In the genomic region with DNA sequence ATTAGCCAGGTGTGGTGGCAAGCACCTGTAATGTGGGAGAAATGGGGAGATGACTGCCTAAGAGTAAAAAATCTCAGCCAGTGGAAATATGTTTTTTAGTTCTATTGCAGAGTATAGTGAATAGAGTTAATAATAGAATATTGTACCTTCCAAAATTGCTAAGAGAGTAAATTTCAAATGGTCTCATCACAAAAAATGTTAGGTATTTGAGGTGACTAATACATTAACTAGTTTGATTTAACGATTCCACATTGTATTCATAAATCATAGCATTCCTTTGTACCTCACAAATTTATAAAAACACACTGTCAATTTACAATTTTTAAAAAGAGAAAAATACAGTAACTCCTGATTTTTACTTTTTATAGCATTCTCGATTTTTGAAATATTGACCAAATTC, we compare ENCODE assay signal across 18 cellular contexts.
DNase-seq lines count a peak whose midpoint lies in the region; ATAC-seq, FAIRE-seq and TF ChIP-seq lines count a peak whose summit lies in the region.
"Had no signal": no experiment of that assay in that cellular context is flagged by ENCODE, and none has a peak within 500 bp of the region (broad histone marks: within the 10 kb centered on the region; RNA-seq: fewer than 3 reads in every experiment).

No MANE protein-coding gene starts in this region.

- H3K27ac ChIP-seq in substantia nigra (ENCODE audit: low read depth, low read length, poor library complexity, severe bottlenecking) (no peak overlapping the region), pancreas (no peak overlapping the region)
- H3K27ac ChIP-seq: 22Rv1, GM23248 had no signal

- peak; percentile 58 for DNase-seq in EH (ENCODE audit: low read depth)
- DNase-seq in HS-27A (ENCODE audit: low read depth), result peak; percentile 76
- DNase-seq in adipocyte (ENCODE audit: low read depth), result peak; percentile 4
- DNase-seq in osteocyte (ENCODE audit: extremely low spot score, unreplicated experiment), result no peak
- no peak for DNase-seq in NCI-H526 treated with DMSO at 0.1 percent for 48 hours (lab: John Stamatoyannopoulos, UW)
- no peak for DNase-seq in substantia nigra (lab: John Stamatoyannopoulos, UW)
- DNase-seq in pancreas, result no peak
- DNase-seq: CD8-positive, alpha-beta T cell; COR-L47; DMS153; DND-41; GM23248 had no signal

- no peak overlapping the region for H3K4me3 Mint-ChIP-seq in osteocyte (ENCODE audit: unreplicated experiment)
- H3K4me3 Mint-ChIP-seq: CD14-positive monocyte; CD8-positive, alpha-beta T cell; IgD-negative memory B cell had no signal

- no peak for FAIRE-seq in pancreas (lab: Jason Lieb, UNC)
- FAIRE-seq: D721Med, GM12891, H54 had no signal

- H3K9me3 Mint-ChIP-seq in osteocyte (ENCODE audit: unreplicated experiment), result peaks cover 7% of the 10 kb centered on the region

- H3K4me3 ChIP-seq in adipocyte (ENCODE audit: low read length) (no peak overlapping the region), pancreas (no peak overlapping the region)
- H3K4me3 ChIP-seq: GM23248 had no signal

- intact Hi-C loops in pancreas (cut with DNase I), result no loop called here

- no peaks in the 10 kb centered on the region for H3K36me3 Mint-ChIP-seq in osteocyte (ENCODE audit: unreplicated experiment)
- H3K36me3 Mint-ChIP-seq: CD14-positive monocyte; CD8-positive, alpha-beta T cell; IgD-negative memory B cell had no signal

- H3K4me1 ChIP-seq in adipocyte (ENCODE audit: control insufficient read depth, insufficient read depth, low read length) (no peaks in the 10 kb centered on the region), pancreas (no peaks in the 10 kb centered on the region)

- H3K27me3 ChIP-seq in adipocyte (replicated peaks; ENCODE audit: control insufficient read depth, insufficient read depth, low read length) (no peaks in the 10 kb centered on the region), pancreas (no peaks in the 10 kb centered on the region)

- TF ChIP-seq CTCF in osteocyte (IDR thresholded peaks at IDR 0.05) (no peak), pancreas (IDR thresholded peaks at IDR 0.05) (no peak)

- H3K9ac ChIP-seq in adipocyte (ENCODE audit: low read length), result no peak overlapping the region
- H3K9ac ChIP-seq: GM23248 had no signal

- no peak for ATAC-seq in pancreas
- ATAC-seq: CD8-positive, alpha-beta T cell had no signal

- 46 to 55% methylated on average over 2 of the region's 2 CpGs for WGBS in pancreas, 2 donors

- no peaks in the 10 kb centered on the region for H3K9me3 ChIP-seq in adipocyte (ENCODE audit: control insufficient read depth, low read length)
- H3K9me3 ChIP-seq in pancreas, result no peaks in the 10 kb centered on the region

- H3K27me3 Mint-ChIP-seq in osteocyte (ENCODE audit: unreplicated experiment), result no peaks in the 10 kb centered on the region
- H3K27me3 Mint-ChIP-seq: IgD-negative memory B cell had no signal

- H3K36me3 ChIP-seq in adipocyte (ENCODE audit: control insufficient read depth, insufficient read depth, low read length, severe bottlenecking), result no peaks in the 10 kb centered on the region
- H3K36me3 ChIP-seq in pancreas, result no peaks in the 10 kb centered on the region

- H3K27ac Mint-ChIP-seq in osteocyte (ENCODE audit: unreplicated experiment), result peak overlapping the region; percentile 66
- H3K27ac Mint-ChIP-seq: CD14-positive monocyte; CD8-positive, alpha-beta T cell; IgD-negative memory B cell had no signal

- peaks cover 17% of the 10 kb centered on the region for H3K4me1 Mint-ChIP-seq in osteocyte (ENCODE audit: unreplicated experiment)
- H3K4me1 Mint-ChIP-seq: CD14-positive monocyte, IgD-negative memory B cell had no signal

Comparison
In these comparisons a context has a peak if more than half of its experiments do, and no peak if none do; other contexts are left out.
1. DNase-seq: peak in EH (single experiment), HS-27A (single experiment) and adipocyte (single experiment); none in osteocyte (single experiment), NCI-H526 treated with DMSO at 0.1 percent for 48 hours (single experiment), substantia nigra (0 of 49) and pancreas (0 of 6).